ENCODE assay signal across 1 cellular context in genomic region chr7:123660514-123661354, GRCh38.
TF ChIP-seq lines count a peak whose summit lies in the region.

No MANE protein-coding gene starts in this region.

TF ChIP-seq in GM23338, 12 proteins besides CTCF, POLR2A, EP300 and RAD21:
- TF ChIP-seq NANOG (IDR thresholded peaks at IDR 0.05; ENCODE audit: borderline replicate concordance), result no peak
- no peak for TF ChIP-seq REST (IDR thresholded peaks at IDR 0.05; ENCODE audit: unreplicated experiment)
- TF ChIP-seq STAT1 (IDR thresholded peaks at IDR 0.05; ENCODE audit: unreplicated experiment), result no peak
- no peak for TF ChIP-seq ETS1 (IDR thresholded peaks at IDR 0.05)
TF ChIP-seq in GM23338: peak in this region for 0.
